19 cellular contexts compared by ENCODE assay signal in genomic region chr17:16495980-16496819, GRCh38. TPM values are rescaled to one million over a fixed set of nuclear protein-coding genes. Genes with fewer than 3 reads are reported as not detected.
DNase-seq lines count a peak whose midpoint lies in the region; ATAC-seq, FAIRE-seq and TF ChIP-seq lines count a peak whose summit lies in the region.
"Had no signal": no experiment of that assay in that cellular context is flagged by ENCODE, and none has a peak within 500 bp of the region (broad histone marks: within the 10 kb centered on the region; RNA-seq: fewer than 3 reads in every experiment).

No MANE protein-coding gene starts in this region.

- H4K5ac ChIP-seq in H1 (ENCODE audit: insufficient read length, low read depth, low read length) = no peak overlapping the region

- H4K8ac ChIP-seq in H1 (ENCODE audit: extremely low read depth, insufficient read depth, low read length) = no peak overlapping the region

- peaks cover 8 to 12% (median 9%) of the 10 kb centered on the region in 4 experiments; a peak in 6 of 7 replicates for H3K4me1 ChIP-seq in H1 (replicated peaks in 1 of 4; ENCODE audit: control insufficient read depth in 3 of 4, insufficient read depth in 4 of 4, low read length in 3 of 4)
- H3K4me1 ChIP-seq in osteoblast (ENCODE audit: insufficient read depth, low read length) = no peaks in the 10 kb centered on the region
- H3K4me1 ChIP-seq: BE2C had no signal

- H3K4me2 ChIP-seq in H1 (ENCODE audit: insufficient read depth in 1 of 2, low read depth in 2 of 2, low read length in 2 of 2) (no peak overlapping the region), osteoblast (ENCODE audit: insufficient read depth, low read length) (no peak overlapping the region)
- H3K4me2 ChIP-seq: KMS-11 had no signal

- DNase-seq in HTR-8/SVneo (ENCODE audit: insufficient read length, low spot score) = no peak
- no peak for DNase-seq in H1 (ENCODE audit: low read depth in 1 of 2, low spot score in 2 of 2)
- DNase-seq in osteoblast (ENCODE audit: insufficient read length, low spot score, missing footprints) = peak; percentile 51
- no peak for DNase-seq in cerebellum (ENCODE audit: low spot score)
- no peak for DNase-seq in NCI-H2227 treated with DMSO at 0.1 percent for 48 hours (lab: John Stamatoyannopoulos, UW)
- DNase-seq: ACHN; BE2C; C1 segment of cervical spinal cord; Caco-2; CD4-positive, CD25-positive, alpha-beta regulatory T cell; GOT3; HCEC 1CT had no signal

- H3K27ac ChIP-seq in H1 (ENCODE audit: low read depth, low read length) (no peak overlapping the region), osteoblast (ENCODE audit: low read depth, low read length) (no peak overlapping the region)
- H3K27ac ChIP-seq: KMS-11 had no signal

- CTCF ChIA-PET in H1 (lab: Charles Lee; ENCODE audit: partially characterized antibody) = interaction anchor here (0.6 to 12.0 kb wide), 10 partner anchors 10 to 91 kb away, joined by 3 to 176 read pairs (median 4); no protein-coding TSS in a partner anchor

- H3K27me3 ChIP-seq in H1 (replicated peaks in 1 of 4; ENCODE audit: control insufficient read depth in 3 of 4, extremely low read depth in 1 of 4, insufficient read depth in 3 of 4, low read length in 3 of 4) (peaks cover 0 to 11% (median 7%) of the 10 kb centered on the region in 4 experiments; a peak in 3 of 7 replicates), osteoblast (ENCODE audit: insufficient read depth, low read length) (peaks cover 52% of the 10 kb centered on the region)
- H3K27me3 ChIP-seq: BE2C had no signal

- H2BK5ac ChIP-seq in H1 (ENCODE audit: low read depth, low read length) = peak overlapping the region; percentile 42; the same call in 1 of the 2 replicates

- no peak for TF ChIP-seq CTCF in H1 (IDR thresholded peaks at IDR 0.05; ENCODE audit: control extremely low read depth in 1 of 3, insufficient read depth in 1 of 3, low read depth in 1 of 3, low read length in 3 of 3)
- TF ChIP-seq CTCF in osteoblast (IDR thresholded peaks at IDR 0.05; ENCODE audit: extremely low read depth, low read depth, low read length) = no peak

- 84% methylated on average over 12 of the region's 12 CpGs; no CpG with 5 or more reads in 1 of the 2 experiments for WGBS in H1 (ENCODE audit: extremely low coverage in 1 of 2, insufficient coverage in 1 of 2, insufficient read length in 1 of 2, insufficient replicate concordance in 2 of 2, low coverage in 1 of 2, low lambda C conversion rate in 2 of 2, missing lambda C conversion rate in 1 of 2), 2 experiments

- H2AFZ ChIP-seq in H1 (ENCODE audit: low read length) = no peak overlapping the region
- H2AFZ ChIP-seq in osteoblast (ENCODE audit: low read length) = no peak overlapping the region

- H3K4me3 ChIP-seq in H1 (ENCODE audit: extremely low read depth in 1 of 4, insufficient read depth in 2 of 4, low read depth in 3 of 4, low read length in 4 of 4) (no peak overlapping the region), osteoblast (ENCODE audit: insufficient read depth, low read length) (no peak overlapping the region)

- no peak overlapping the region for H3K23ac ChIP-seq in H1 (ENCODE audit: insufficient read length)

- H3K4ac ChIP-seq in H1 (replicated peaks; ENCODE audit: insufficient read length, low read depth, low read length) = peak overlapping the region; percentile 57

- TF ChIP-seq EP300 in H1 (IDR thresholded peaks at IDR 0.05; ENCODE audit: borderline replicate concordance in 1 of 2, low read depth in 2 of 2, low read length in 2 of 2) = no peak

- no peak overlapping the region for H3K18ac ChIP-seq in H1 (ENCODE audit: extremely low read depth, low read length)

- ATAC-seq in HG02798 (IDR thresholded peaks at IDR 0.05; ENCODE audit: poor library complexity, unreplicated experiment) = no peak

- peak overlapping the region; percentile 32; the same call in 1 of the 2 replicates for H2AK5ac ChIP-seq in H1 (ENCODE audit: low read depth, low read length)

- H2BK12ac ChIP-seq in H1 (ENCODE audit: low read depth, low read length) = peak overlapping the region; percentile 77; the same call in 1 of the 2 replicates

- peaks cover 1% of the 10 kb centered on the region for H3K23me2 ChIP-seq in H1 (ENCODE audit: low read depth, low read length)

- H4K20me1 ChIP-seq in H1 (replicated peaks in 1 of 2; ENCODE audit: control insufficient read depth in 1 of 2, insufficient read depth in 2 of 2, low read length in 2 of 2) (no peaks in the 10 kb centered on the region), osteoblast (ENCODE audit: insufficient read depth, low read length) (no peaks in the 10 kb centered on the region)

- H2BK120ac ChIP-seq in H1 (replicated peaks; ENCODE audit: low read depth, low read length) = peak overlapping the region; percentile 45

- H3K36me3 ChIP-seq in H1 (ENCODE audit: control insufficient read depth in 2 of 4, insufficient read depth in 4 of 4, low read length in 3 of 4) (no peaks in the 10 kb centered on the region), osteoblast (ENCODE audit: insufficient read depth, low read length) (no peaks in the 10 kb centered on the region)
- H3K36me3 ChIP-seq: BE2C had no signal

- POLR2A ChIA-PET in H1 (lab: Charles Lee; ENCODE audit: partially characterized antibody) = interaction anchor here (0.7 to 1.1 kb wide), 3 partner anchors 37 to 58 kb away, joined by 3 to 8 read pairs (median 4); no protein-coding TSS in a partner anchor

- no peaks in the 10 kb centered on the region for H3K79me2 ChIP-seq in H1 (ENCODE audit: control insufficient read depth in 1 of 2, insufficient read depth in 2 of 2, low read length in 2 of 2)
- no peaks in the 10 kb centered on the region for H3K79me2 ChIP-seq in osteoblast (ENCODE audit: insufficient read depth, low read length)

- H2BK15ac ChIP-seq in H1 (ENCODE audit: low read length) = 0 out of 2 replicates have a peak overlapping the region, but pooled peaks have one; percentile 47

- H3K56ac ChIP-seq in H1 (replicated peaks; ENCODE audit: insufficient read length, low read depth, low read length) = no peak overlapping the region

- H4K91ac ChIP-seq in H1 (replicated peaks; ENCODE audit: insufficient read length, low read length) = peak overlapping the region; percentile 3

- TF ChIP-seq RAD21 in H1 (IDR thresholded peaks at IDR 0.05 in 1 of 2, conservative IDR thresholded peaks at IDR 0.05 in 1 of 2; ENCODE audit: low read depth in 2 of 2, low read length in 2 of 2) = no peak

- H2BK20ac ChIP-seq in H1 (ENCODE audit: low read length) = no peak overlapping the region

- H3K14ac ChIP-seq in H1 (ENCODE audit: insufficient read length) = no peak overlapping the region

- FAIRE-seq in HTR-8/SVneo (lab: Jason Lieb, UNC) = peak; percentile 54
- no peak for FAIRE-seq in H1 (lab: Jason Lieb, UNC)
- FAIRE-seq: A204.1, D721Med, G401.6, GM12891, GM19239 had no signal

- no peaks in the 10 kb centered on the region for H3K79me1 ChIP-seq in H1 (ENCODE audit: low read depth, low read length)

- no peak overlapping the region for H3K9ac ChIP-seq in H1 (replicated peaks in 1 of 4; ENCODE audit: extremely low read depth in 1 of 4, low read depth in 3 of 4, low read length in 3 of 4)
- H3K9ac ChIP-seq: KMS-11 had no signal

- TF ChIP-seq POLR2A in H1 (IDR thresholded peaks at IDR 0.05; ENCODE audit: control extremely low read depth in 1 of 2, low read depth in 2 of 2, low read length in 2 of 2) = no peak

- H3K9me3 ChIP-seq in H1 (ENCODE audit: insufficient read depth in 2 of 2, low read depth in 1 of 2, low read length in 1 of 2) = no peaks in the 10 kb centered on the region
- no peaks in the 10 kb centered on the region for H3K9me3 ChIP-seq in osteoblast (ENCODE audit: low read depth, low read length)
- H3K9me3 ChIP-seq: BE2C, Caco-2 had no signal

TF ChIP-seq in H1, 55 proteins besides CTCF, POLR2A, EP300 and RAD21 (continues in another document):
- no peak for TF ChIP-seq BCL11A (IDR thresholded peaks at IDR 0.05; ENCODE audit: low read depth in 2 of 2, low read length in 2 of 2)
- no peak for TF ChIP-seq TCF12 (IDR thresholded peaks at IDR 0.05; ENCODE audit: low read depth, low read length)
- no peak for TF ChIP-seq NANOG (IDR thresholded peaks at IDR 0.05; ENCODE audit: insufficient read depth, low read depth, low read length, poor library complexity, severe bottlenecking)
- no peak for TF ChIP-seq RNF2 (IDR thresholded peaks at IDR 0.05; ENCODE audit: borderline replicate concordance, low read depth, low read length, missing control alignments, poor library complexity, severe bottlenecking)
- no peak for TF ChIP-seq PHF8 (conservative IDR thresholded peaks at IDR 0.05; ENCODE audit: low read depth, low read length)
- TF ChIP-seq KDM1A (IDR thresholded peaks at IDR 0.05; ENCODE audit: borderline replicate concordance, low read length) = no peak
- no peak for TF ChIP-seq TAF7 (optimal IDR thresholded peaks at IDR 0.05; ENCODE audit: borderline replicate concordance, low read depth, low read length)
- TF ChIP-seq, protein P1, sequence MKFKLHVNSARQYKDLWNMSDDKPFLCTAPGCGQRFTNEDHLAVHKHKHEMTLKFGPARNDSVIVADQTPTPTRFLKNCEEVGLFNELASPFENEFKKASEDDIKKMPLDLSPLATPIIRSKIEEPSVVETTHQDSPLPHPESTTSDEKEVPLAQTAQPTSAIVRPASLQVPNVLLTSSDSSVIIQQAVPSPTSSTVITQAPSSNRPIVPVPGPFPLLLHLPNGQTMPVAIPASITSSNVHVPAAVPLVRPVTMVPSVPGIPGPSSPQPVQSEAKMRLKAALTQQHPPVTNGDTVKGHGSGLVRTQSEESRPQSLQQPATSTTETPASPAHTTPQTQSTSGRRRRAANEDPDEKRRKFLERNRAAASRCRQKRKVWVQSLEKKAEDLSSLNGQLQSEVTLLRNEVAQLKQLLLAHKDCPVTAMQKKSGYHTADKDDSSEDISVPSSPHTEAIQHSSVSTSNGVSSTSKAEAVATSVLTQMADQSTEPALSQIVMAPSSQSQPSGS (IDR thresholded peaks at IDR 0.05; ENCODE audit: low read length) = no peak
- TF ChIP-seq, protein P2, sequence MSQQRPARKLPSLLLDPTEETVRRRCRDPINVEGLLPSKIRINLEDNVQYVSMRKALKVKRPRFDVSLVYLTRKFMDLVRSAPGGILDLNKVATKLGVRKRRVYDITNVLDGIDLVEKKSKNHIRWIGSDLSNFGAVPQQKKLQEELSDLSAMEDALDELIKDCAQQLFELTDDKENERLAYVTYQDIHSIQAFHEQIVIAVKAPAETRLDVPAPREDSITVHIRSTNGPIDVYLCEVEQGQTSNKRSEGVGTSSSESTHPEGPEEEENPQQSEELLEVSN (IDR thresholded peaks at IDR 0.05) = no peak

RNA-seq across cellular contexts. Expression of gene LRRC75A, which starts 4.2 kb away (rescaled TPM):
- 7.2 and 9.9 TPM in 2 replicates for total RNA-seq in H1 (2021; fragmentation: NEBNext Ultra II Directional; extraction: Animal tissue kit (Norgen Biotek cat#: 25700))
- 9.7 and 10.5 TPM in 2 replicates for polyA plus RNA-seq in H1 (2011; rRNA removed)
- polyA plus RNA-seq in H1 (2011; cell fraction: cytosol; rRNA removed) = 9.6 TPM
- 12.6 TPM for polyA plus RNA-seq in H1 (2011; cell fraction: nucleus; rRNA removed)
- polyA plus RNA-seq in H1 (2012, experiment 1 of 2) = 4.8 to 8.9 TPM (median 7.2 TPM) in 4 replicates
- 4.5 TPM for polyA plus RNA-seq in H1 (2012, experiment 2 of 2)
- polyA plus RNA-seq in H1 (2013, experiment 1 of 2) = 5.1 TPM
- 5.4 TPM for polyA plus RNA-seq in H1 (2013, experiment 2 of 2)
- 7.3 and 8.1 TPM in 2 replicates for polyA minus RNA-seq in H1 (2011; rRNA and poly(A)+ RNA removed)
- 5.5 TPM for polyA minus RNA-seq in H1 (2011; cell fraction: cytosol; rRNA and poly(A)+ RNA removed)
- polyA minus RNA-seq in H1 (2011; cell fraction: nucleus; rRNA and poly(A)+ RNA removed) = 20.8 TPM
- total RNA-seq in osteoblast (0.88 and 1.4 TPM in 2 replicates), cerebellum (12.7 TPM)
